8 cellular contexts compared by ENCODE assay signal in the genomic region with DNA sequence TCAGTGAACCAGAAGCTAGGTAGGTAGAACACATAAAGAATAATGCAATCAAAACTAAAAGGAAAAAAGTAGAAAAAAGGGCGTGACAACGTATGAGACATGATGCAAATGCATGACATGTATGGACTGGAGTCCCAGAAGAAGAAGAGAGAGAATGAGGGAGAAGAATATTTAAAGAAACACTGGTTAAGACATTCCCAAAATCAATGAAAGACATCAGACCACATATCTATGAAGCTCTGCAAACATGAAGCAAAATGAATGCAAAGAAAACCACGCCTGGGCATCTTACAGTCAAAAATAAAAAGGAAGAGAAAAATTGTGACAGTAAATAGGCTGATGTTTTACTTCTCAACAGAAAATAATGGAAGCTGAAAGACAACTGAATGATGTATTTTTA. TPM values are rescaled to one million over a fixed set of nuclear protein-coding genes. Genes with fewer than 3 reads are reported as not detected.
"Had no signal": no experiment of that assay in that cellular context is flagged by ENCODE, and none has a peak within 500 bp of the region (broad histone marks: within the 10 kb centered on the region; RNA-seq: fewer than 3 reads in every experiment).

No MANE protein-coding gene starts in this region.

- ATAC-seq: HepG2, K562 had no signal

- H3K4me3 ChIP-seq: K562 had no signal

- H3K27ac ChIP-seq: HL-60 had no signal

- H3K27ac Mint-ChIP-seq: IgD-negative memory B cell had no signal

- DNase-seq: IMR-90, KBM-7, KG1 had no signal

RNA-seq across cellular contexts. Expression of a gene that starts 23.8 kb away (rescaled TPM):
- total RNA-seq: HT1080, IMR-90 had no signal
